10 cellular contexts compared by ENCODE assay signal in the genomic region with DNA sequence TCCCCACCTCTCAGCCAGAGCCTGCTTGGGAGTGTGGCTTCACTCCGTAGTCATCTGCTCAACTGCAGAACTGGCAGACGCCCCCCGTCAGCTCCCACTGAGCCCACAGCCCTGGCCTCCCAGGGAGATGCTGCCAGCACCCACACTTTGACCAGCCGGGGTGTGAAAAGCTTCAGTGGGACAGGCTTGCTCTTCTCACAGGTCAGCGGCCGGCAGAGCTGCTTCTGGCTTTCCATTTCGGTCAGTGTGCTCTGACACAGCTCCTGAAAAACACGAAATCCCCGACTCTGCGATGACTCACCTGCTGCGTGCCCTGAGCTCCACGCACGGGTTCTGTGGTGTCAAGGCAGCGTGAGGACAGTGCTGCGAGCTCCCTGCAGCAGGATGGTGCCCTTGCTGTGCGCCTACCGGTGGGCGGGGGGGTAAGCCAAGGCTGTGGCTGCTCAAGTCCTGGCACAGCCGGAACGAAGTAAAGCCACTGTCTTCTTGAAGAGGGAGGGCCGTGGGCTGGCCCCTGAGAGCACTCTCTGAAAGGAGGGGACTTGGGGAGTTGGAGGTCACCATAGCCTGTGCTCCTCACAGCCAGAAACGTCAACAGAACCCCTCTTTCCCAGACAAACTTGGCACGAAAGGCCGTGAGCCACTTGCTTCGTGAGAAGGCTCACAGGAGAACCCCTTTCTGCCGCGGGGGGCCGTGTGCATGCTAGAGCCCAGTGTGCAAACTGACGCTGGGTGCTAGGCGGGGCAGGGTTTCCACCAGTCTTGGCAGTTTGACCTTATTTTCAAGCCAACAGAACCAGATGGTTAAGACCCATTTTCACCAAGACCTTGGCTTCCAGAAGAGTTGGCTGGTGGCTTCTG. TPM values are rescaled to one million over a fixed set of nuclear protein-coding genes. Genes with fewer than 3 reads are reported as not detected.
DNase-seq lines count a peak whose midpoint lies in the region; ATAC-seq and TF ChIP-seq lines count a peak whose summit lies in the region.
"Had no signal": no experiment of that assay in that cellular context is flagged by ENCODE, and none has a peak within 500 bp of the region (broad histone marks: within the 10 kb centered on the region; RNA-seq: fewer than 3 reads in every experiment).

No MANE protein-coding gene starts in this region.

- no peak overlapping the region for H3K4me3 Mint-ChIP-seq in activated naive CD4-positive, alpha-beta T cell treated with anti-CD3 and anti-CD28 coated beads, Interleukin-2, amount 50 U/mL, for 24 hours

- H3K4me1 Mint-ChIP-seq in activated naive CD4-positive, alpha-beta T cell treated with anti-CD3 and anti-CD28 coated beads, Interleukin-2, amount 50 U/mL, for 24 hours: peaks cover 21% of the 10 kb centered on the region

- no peak overlapping the region for H3K27ac ChIP-seq in transverse colon

- peaks cover 5% of the 10 kb centered on the region for H3K36me3 Mint-ChIP-seq in activated naive CD4-positive, alpha-beta T cell treated with anti-CD3 and anti-CD28 coated beads, Interleukin-2, amount 50 U/mL, for 24 hours
- H3K36me3 Mint-ChIP-seq in activated naive CD4-positive, alpha-beta T cell treated with anti-CD3 and anti-CD28 coated beads, Interleukin-2, amount 50 U/mL, for 72 hours: peaks cover 16 to 35% of the 10 kb centered on the region in 2 donors

- H3K4me1 ChIP-seq in transverse colon: peaks cover 7 to 24% (median 20%) of the 10 kb centered on the region in 4 donors

- in situ Hi-C loops in transverse colon (cut with MboI; ENCODE audit: low pct_ligation_motif_present in 1 of 4, low pct_unique_long_range_greater_than_20kb in 1 of 4, low sequenced_read_pairs in 3 of 4): loop anchor here in 3 of 4 donors (10.0 to 25.0 kb wide), 2 partner anchors 175 to 177 kb away; a partner anchor contains a TSS

- no peak for ATAC-seq in activated naive CD4-positive, alpha-beta T cell treated with anti-CD3 and anti-CD28 coated beads, Interleukin-2, amount 50 U/mL, for 72 hours
- ATAC-seq in HG02981 (IDR thresholded peaks at IDR 0.05; ENCODE audit: unreplicated experiment): no peak
- ATAC-seq: naive thymus-derived CD4-positive, alpha-beta T cell had no signal

- H3K27me3 ChIP-seq in transverse colon: no peaks in the 10 kb centered on the region

- TF ChIP-seq CTCF in lower leg skin (IDR thresholded peaks at IDR 0.05) (no peak), transverse colon (IDR thresholded peaks at IDR 0.05) (no peak)

- H3K27ac Mint-ChIP-seq in activated naive CD4-positive, alpha-beta T cell treated with anti-CD3 and anti-CD28 coated beads, Interleukin-2, amount 50 U/mL, for 24 hours: peak overlapping the region; percentile 23
- peak overlapping the region; percentile 72 to 91 for H3K27ac Mint-ChIP-seq in activated naive CD4-positive, alpha-beta T cell treated with anti-CD3 and anti-CD28 coated beads, Interleukin-2, amount 50 U/mL, for 72 hours

- H3K9me3 Mint-ChIP-seq in activated naive CD4-positive, alpha-beta T cell treated with anti-CD3 and anti-CD28 coated beads, Interleukin-2, amount 50 U/mL, for 24 hours: no peaks in the 10 kb centered on the region
- no peaks in the 10 kb centered on the region for H3K9me3 Mint-ChIP-seq in activated naive CD4-positive, alpha-beta T cell treated with anti-CD3 and anti-CD28 coated beads, Interleukin-2, amount 50 U/mL, for 72 hours

- no peaks in the 10 kb centered on the region for H3K9me3 ChIP-seq in transverse colon

- H3K36me3 ChIP-seq in transverse colon: peaks cover 0 to 20% (median 7%) of the 10 kb centered on the region in 4 donors

- TF ChIP-seq POLR2A in lower leg skin (IDR thresholded peaks at IDR 0.05) (no peak), transverse colon (IDR thresholded peaks at IDR 0.05) (no peak)

- H3K4me3 ChIP-seq in lower leg skin (ENCODE audit: low read depth, poor library complexity, severe bottlenecking) (no peak overlapping the region), transverse colon (no peak overlapping the region)

- no peak for TF ChIP-seq EP300 in transverse colon (IDR thresholded peaks at IDR 0.05; ENCODE audit: low read depth)

- 72 to 77% methylated on average over 28 to 30 of the region's 30 CpGs for WGBS in lower leg skin, 2 donors
- WGBS in transverse colon (ENCODE audit: low coverage in 1 of 2), 2 donors: 86% methylated on average over 28 of the region's 30 CpGs; no CpG with 5 or more reads in 1 of the 2 donors

- H3K27me3 Mint-ChIP-seq in activated naive CD4-positive, alpha-beta T cell treated with anti-CD3 and anti-CD28 coated beads, Interleukin-2, amount 50 U/mL, for 24 hours: no peaks in the 10 kb centered on the region
- H3K27me3 Mint-ChIP-seq: naive thymus-derived CD4-positive, alpha-beta T cell had no signal

- no peak for DNase-seq in activated naive CD4-positive, alpha-beta T cell (lab: John Stamatoyannopoulos, UW)
- peak in 1 of 2 donors; percentile 59 for DNase-seq in activated naive CD4-positive, alpha-beta T cell treated with anti-CD3 and anti-CD28 coated beads, Interleukin-2, amount 50 U/mL, for 72 hours (ENCODE audit: low spot score in 2 of 2)
- DNase-seq in lower leg skin (ENCODE audit: low spot score in 2 of 2) (peak; percentile 12 to 79), transverse colon (peak; percentile 5), NCI-H748 treated with DMSO at 0.1 percent for 48 hours (lab: John Stamatoyannopoulos, UW) (no peak), HK-2 (ENCODE audit: unreplicated experiment) (no peak)
- DNase-seq: small intestine had no signal

- intact Hi-C loops in lower leg skin (cut with DNase I; ENCODE audit: low total_unique reads): loop anchor here (10.0 kb wide), 1 partner anchor 175 kb away; no protein-coding TSS in a partner anchor
- intact Hi-C loops in transverse colon (cut with DNase I; ENCODE audit: low total_unique reads): no loop called here

RNA-seq across cellular contexts. Expression of a gene that starts 23.6 kb away (rescaled TPM):
- 10 to 100 TPM; 62.9 to 77.1 TPM for total RNA-seq in activated naive CD4-positive, alpha-beta T cell treated with anti-CD3 and anti-CD28 coated beads, Interleukin-2, amount 50 U/mL, for 72 hours
- total RNA-seq in lower leg skin: 10 to 100 TPM; 21.2 to 33.1 (median 23.0) TPM
- total RNA-seq in transverse colon: 10 to 100 TPM in 2 of 4 donors, 1 to 10 TPM in 2; 8.6 to 43.0 (median 12.8) TPM

RNA-seq across cellular contexts. Expression of a gene that starts 23.8 kb away (rescaled TPM):
- total RNA-seq in activated naive CD4-positive, alpha-beta T cell treated with anti-CD3 and anti-CD28 coated beads, Interleukin-2, amount 50 U/mL, for 72 hours: 1 to 10 TPM; 2.9 to 7.2 TPM
- total RNA-seq in lower leg skin: 10 to 100 TPM in 1 of 4 donors, 1 to 10 TPM in 3; 4.2 to 10.5 (median 4.7) TPM
- 1 to 10 TPM; 2.5 to 7.9 (median 4.1) TPM for total RNA-seq in transverse colon

Comparison
In these comparisons a context has a peak if more than half of its experiments do, and no peak if none do; other contexts are left out.
1. DNase-seq: peak in lower leg skin (2 of 2) and transverse colon (single experiment); none in activated naive CD4-positive, alpha-beta T cell (0 of 4), NCI-H748 treated with DMSO at 0.1 percent for 48 hours (single experiment) and HK-2 (single experiment).